12 cellular contexts compared by ENCODE assay signal in the genomic region with DNA sequence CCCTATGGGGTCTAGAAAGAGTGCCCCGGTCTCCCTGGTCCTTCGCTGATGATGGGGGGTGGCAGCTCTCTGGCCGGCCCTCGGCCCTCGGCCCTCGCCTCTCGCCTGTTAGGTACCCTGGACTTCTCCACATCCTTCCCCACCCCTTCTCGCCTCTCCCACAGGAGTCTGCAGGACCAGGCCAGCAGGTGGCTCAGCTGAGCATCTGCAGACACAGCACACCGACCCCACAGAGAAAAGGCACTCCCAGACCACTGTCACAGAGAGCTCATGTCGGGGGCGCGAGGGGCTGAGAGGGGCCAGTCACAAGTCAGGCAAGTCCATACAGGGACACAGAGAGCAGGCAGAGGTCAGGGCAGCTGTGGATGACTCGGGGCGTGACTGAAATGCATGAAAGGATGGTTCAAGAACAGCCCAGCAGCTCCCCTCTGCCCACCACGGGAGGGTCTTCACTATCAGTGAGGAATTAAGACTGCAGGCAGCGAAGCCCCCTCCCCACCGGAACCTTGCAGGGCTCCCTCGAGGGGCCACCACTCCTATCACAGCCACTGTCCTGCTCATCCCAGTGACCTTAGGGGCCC.
DNase-seq lines count a peak whose midpoint lies in the region; ATAC-seq, FAIRE-seq and TF ChIP-seq lines count a peak whose summit lies in the region.
"Had no signal": no experiment of that assay in that cellular context is flagged by ENCODE, and none has a peak within 500 bp of the region (broad histone marks: within the 10 kb centered on the region; RNA-seq: fewer than 3 reads in every experiment).

No MANE protein-coding gene starts in this region.

- TF ChIP-seq POLR2A in K562 (conservative IDR thresholded peaks at IDR 0.05) (no peak), erythroblast (IDR thresholded peaks at IDR 0.05; ENCODE audit: low read length) (no peak)

- in situ Hi-C loops in K562 (cut with MboI), result no loop called here

- H3K9me3 ChIP-seq in BE2C (no peaks in the 10 kb centered on the region), K562 (replicated peaks; ENCODE audit: control insufficient read depth, insufficient read depth, low read depth, low read length) (no peaks in the 10 kb centered on the region), left lung (no peaks in the 10 kb centered on the region)
- H3K9me3 ChIP-seq in CD8-positive, alpha-beta memory T cell (ENCODE audit: low read length), result no peaks in the 10 kb centered on the region

- CTCF ChIA-PET in K562 (lab: Yijun Ruan, JAX; ENCODE audit: low intra/inter-chr PET ratio), result no interaction called here
- CTCF ChIA-PET in CD8-positive, alpha-beta memory T cell (lab: Charles Lee), result no interaction called here

- TF ChIP-seq CTCF in BE2C (IDR thresholded peaks at IDR 0.05; ENCODE audit: low read depth, low read length) (0 out of 2 replicates have a peak, but pooled peaks have one; percentile 5), K562 (IDR thresholded peaks at IDR 0.05 in 2 of 3, conservative IDR thresholded peaks at IDR 0.05 in 1 of 3; ENCODE audit: insufficient read depth in 2 of 3, low read depth in 1 of 3, low read length in 3 of 3) (peak in 2 of 3 experiments; percentile 6 to 32; a peak in 1 of 6 replicates), left lung (IDR thresholded peaks at IDR 0.05) (no peak)

- POLR2A ChIA-PET in K562 (lab: Yijun Ruan, JAX), result interaction anchor here (0.9 to 1.1 kb wide), 2 partner anchors 10 to 13 kb away, joined by 3 to 4 read pairs; no protein-coding TSS in a partner anchor
- POLR2A ChIA-PET in CD8-positive, alpha-beta memory T cell (lab: Charles Lee), result no interaction called here

- no peaks in the 10 kb centered on the region for H3K9me3 Mint-ChIP-seq in CD8-positive, alpha-beta memory T cell
- H3K9me3 Mint-ChIP-seq: activated T-cell treated with anti-CD3 and anti-CD28 coated beads, Interleukin-2, amount 50 U/mL, for 4 hours; memory B cell had no signal

- H3K27me3 Mint-ChIP-seq in CD8-positive, alpha-beta memory T cell, result peaks cover 4 to 7% of the 10 kb centered on the region in 2 donors

- H3K36me3 Mint-ChIP-seq in CD8-positive, alpha-beta memory T cell, result no peaks in the 10 kb centered on the region
- H3K36me3 Mint-ChIP-seq: memory B cell had no signal

- H3K4me3 ChIP-seq in BE2C (ENCODE audit: low read depth, low read length), result no peak overlapping the region
- no peak overlapping the region for H3K4me3 ChIP-seq in K562
- no peak overlapping the region for H3K4me3 ChIP-seq in left lung
- no peak overlapping the region for H3K4me3 ChIP-seq in CD8-positive, alpha-beta memory T cell (ENCODE audit: low read length)

- no peak overlapping the region for H3K27ac Mint-ChIP-seq in CD8-positive, alpha-beta memory T cell
- H3K27ac Mint-ChIP-seq: memory B cell had no signal

- H3K36me3 ChIP-seq in BE2C (no peaks in the 10 kb centered on the region), K562 (ENCODE audit: control insufficient read depth, insufficient read depth, low read length) (no peaks in the 10 kb centered on the region), left lung (no peaks in the 10 kb centered on the region)
- H3K36me3 ChIP-seq in CD8-positive, alpha-beta memory T cell (ENCODE audit: insufficient read depth, low read length), result no peaks in the 10 kb centered on the region

- intact Hi-C loops in K562 (cut with micrococcal nuclease), result no loop called here
- intact Hi-C loops in left lung (cut with DNase I), result no loop called here

- no peaks in the 10 kb centered on the region for H3K9me1 ChIP-seq in K562 (ENCODE audit: control insufficient read depth, insufficient read depth, low read length)

- ATAC-seq in K562 (peak; percentile 72), left lung (peak; percentile 15)
- ATAC-seq: activated T-cell treated with anti-CD3 and anti-CD28 coated beads, Interleukin-2, amount 50 U/mL, for 4 hours had no signal

- BruUV-seq in K562 (replicated peaks; lab: Mats Ljungman, UMichigan), result no TSS peak

- no peaks in the 10 kb centered on the region for H4K20me1 ChIP-seq in K562 (replicated peaks; ENCODE audit: control insufficient read depth, insufficient read depth, low read length)

- no peak overlapping the region for H3K4me3 Mint-ChIP-seq in CD8-positive, alpha-beta memory T cell
- H3K4me3 Mint-ChIP-seq: activated T-cell treated with anti-CD3 and anti-CD28 coated beads, Interleukin-2, amount 50 U/mL, for 4 hours; memory B cell had no signal

- H3K79me2 ChIP-seq in K562 (ENCODE audit: control insufficient read depth, insufficient read depth, low read length), result no peaks in the 10 kb centered on the region

- no peaks in the 10 kb centered on the region for H3K4me1 ChIP-seq in BE2C
- no peaks in the 10 kb centered on the region for H3K4me1 ChIP-seq in K562 (replicated peaks in 1 of 2; ENCODE audit: control insufficient read depth in 2 of 2, insufficient read depth in 2 of 2, low read length in 2 of 2)
- H3K4me1 ChIP-seq in left lung, result no peaks in the 10 kb centered on the region
- H3K4me1 ChIP-seq in CD8-positive, alpha-beta memory T cell (ENCODE audit: insufficient read depth, low read length), result no peaks in the 10 kb centered on the region

- no peak for FAIRE-seq in K562 (lab: Jason Lieb, UNC)
- FAIRE-seq: bronchial epithelial cell, GM18507 had no signal

- peaks cover 10 to 17% (median 16%) of the 10 kb centered on the region in 3 donors for H3K4me1 Mint-ChIP-seq in CD8-positive, alpha-beta memory T cell

- H3K27me3 ChIP-seq in BE2C, result no peaks in the 10 kb centered on the region
- H3K27me3 ChIP-seq in K562 (ENCODE audit: control insufficient read depth in 2 of 2, insufficient read depth in 2 of 2, low read length in 2 of 2), result peaks cover 0 to 10% of the 10 kb centered on the region in 2 experiments; a peak in 1 of 5 replicates
- no peaks in the 10 kb centered on the region for H3K27me3 ChIP-seq in left lung
- no peaks in the 10 kb centered on the region for H3K27me3 ChIP-seq in CD8-positive, alpha-beta memory T cell (ENCODE audit: insufficient read depth, low read length, poor library complexity, severe bottlenecking)

- H2AFZ ChIP-seq in K562 (ENCODE audit: low read depth, low read length), result no peak overlapping the region

- TF ChIP-seq RAD21 in K562 (CRISPR knock-in tag; conservative IDR thresholded peaks at IDR 0.05 in 1 of 2, IDR thresholded peaks at IDR 0.05 in 1 of 2), result no peak

- DNase-seq in BE2C (peak; percentile 18), Kasumi-1 (lab: John Stamatoyannopoulos, UW) (peak; percentile 21 to 47), K562 (ENCODE audit: extremely low read depth in 1 of 4, low spot score in 3 of 4) (peak in 1 of 4 experiments; percentile 14), left lung (no peak), NCI-H1048 (lab: John Stamatoyannopoulos, UW) (no peak), NCI-H2029 treated with DMSO at 0.1 percent for 48 hours (lab: John Stamatoyannopoulos, UW) (no peak), erythroblast (lab: John Stamatoyannopoulos, UW) (no peak)
- DNase-seq in CD8-positive, alpha-beta memory T cell, result no peak
- DNase-seq: activated T-cell treated with anti-CD3 and anti-CD28 coated beads, Interleukin-2, amount 50 U/mL, for 4 hours had no signal

- H3K9ac ChIP-seq in K562 (ENCODE audit: insufficient read depth in 1 of 2, low read depth in 2 of 2, low read length in 2 of 2), result no peak overlapping the region

- H3K4me2 ChIP-seq in K562 (ENCODE audit: insufficient read depth, low read length), result no peak overlapping the region

- 1% methylated on average over 16 of the region's 18 CpGs for WGBS in K562 (ENCODE audit: insufficient coverage, low coverage, missing lambda C conversion rate)

- H3K27ac ChIP-seq in K562 (ENCODE audit: extremely low read depth, low read depth, low read length) (no peak overlapping the region), left lung (no peak overlapping the region)
- H3K27ac ChIP-seq in CD8-positive, alpha-beta memory T cell (ENCODE audit: low read depth, low read length), result no peak overlapping the region

- TF ChIP-seq EP300 in K562 (IDR thresholded peaks at IDR 0.05; ENCODE audit: low read length), result no peak

TF ChIP-seq in K562, 482 proteins besides CTCF, POLR2A, EP300 and RAD21 (continues in another document):
- TF ChIP-seq ZC3H8 (IDR thresholded peaks at IDR 0.05) (no peak), ADNP (tag; IDR thresholded peaks at IDR 0.05) (no peak), ELF1 (tag; IDR thresholded peaks at IDR 0.05) (no peak), CCAR2 (IDR thresholded peaks at IDR 0.05; ENCODE audit: low read depth, low read length) (no peak)
- TF ChIP-seq, protein P1, sequence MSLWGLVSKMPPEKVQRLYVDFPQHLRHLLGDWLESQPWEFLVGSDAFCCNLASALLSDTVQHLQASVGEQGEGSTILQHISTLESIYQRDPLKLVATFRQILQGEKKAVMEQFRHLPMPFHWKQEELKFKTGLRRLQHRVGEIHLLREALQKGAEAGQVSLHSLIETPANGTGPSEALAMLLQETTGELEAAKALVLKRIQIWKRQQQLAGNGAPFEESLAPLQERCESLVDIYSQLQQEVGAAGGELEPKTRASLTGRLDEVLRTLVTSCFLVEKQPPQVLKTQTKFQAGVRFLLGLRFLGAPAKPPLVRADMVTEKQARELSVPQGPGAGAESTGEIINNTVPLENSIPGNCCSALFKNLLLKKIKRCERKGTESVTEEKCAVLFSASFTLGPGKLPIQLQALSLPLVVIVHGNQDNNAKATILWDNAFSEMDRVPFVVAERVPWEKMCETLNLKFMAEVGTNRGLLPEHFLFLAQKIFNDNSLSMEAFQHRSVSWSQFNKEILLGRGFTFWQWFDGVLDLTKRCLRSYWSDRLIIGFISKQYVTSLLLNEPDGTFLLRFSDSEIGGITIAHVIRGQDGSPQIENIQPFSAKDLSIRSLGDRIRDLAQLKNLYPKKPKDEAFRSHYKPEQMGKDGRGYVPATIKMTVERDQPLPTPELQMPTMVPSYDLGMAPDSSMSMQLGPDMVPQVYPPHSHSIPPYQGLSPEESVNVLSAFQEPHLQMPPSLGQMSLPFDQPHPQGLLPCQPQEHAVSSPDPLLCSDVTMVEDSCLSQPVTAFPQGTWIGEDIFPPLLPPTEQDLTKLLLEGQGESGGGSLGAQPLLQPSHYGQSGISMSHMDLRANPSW (CRISPR knock-in tag; IDR thresholded peaks at IDR 0.05), result no peak

Comparison
In these comparisons a context has a peak if more than half of its experiments do, and no peak if none do; other contexts are left out.
1. DNase-seq: peak in BE2C (single experiment) and Kasumi-1 (2 of 2); none in left lung (0 of 2), NCI-H1048 (single experiment), CD8-positive, alpha-beta memory T cell (0 of 5), NCI-H2029 treated with DMSO at 0.1 percent for 48 hours (single experiment) and erythroblast (0 of 2).
2. CTCF ChIP-seq: peak in BE2C (single experiment) and K562 (2 of 3); none in left lung (0 of 2).